19 cellular contexts compared by ENCODE assay signal in genomic region chr2:227180770-227181169, GRCh38. TPM values are rescaled to one million over a fixed set of nuclear protein-coding genes. Genes with fewer than 3 reads are reported as not detected.
A peak's percentile ranks its signal among the peaks of the same experiment; 100 is the strongest.
DNase-seq lines count a peak whose midpoint lies in the region; ATAC-seq and TF ChIP-seq lines count a peak whose summit lies in the region.
"Had no signal": no experiment of that assay in that cellular context is flagged by ENCODE, and none has a peak within 500 bp of the region (broad histone marks: within the 10 kb centered on the region; RNA-seq: fewer than 3 reads in every experiment).

No MANE protein-coding gene starts in this region.

- no peaks in the 10 kb centered on the region for H3K9me2 ChIP-seq in GM23248 (ENCODE audit: insufficient read depth)

- H3K4me1 ChIP-seq in GM23248 (ENCODE audit: insufficient read depth) (no peaks in the 10 kb centered on the region), adrenal gland (replicated peaks in 1 of 2) (peaks cover 6 to 26% of the 10 kb centered on the region in 2 donors), osteoblast (ENCODE audit: insufficient read depth, low read length) (peaks cover 3% of the 10 kb centered on the region), testis (peaks cover 8% of the 10 kb centered on the region), mesenchymal stem cell (ENCODE audit: control insufficient read depth, insufficient read depth, low read depth, low read length) (peaks cover 2% of the 10 kb centered on the region)
- H3K4me1 ChIP-seq: BE2C, SJCRH30 had no signal

- no peak overlapping the region for H3K14ac ChIP-seq in mesenchymal stem cell (ENCODE audit: low read length in 2 of 2)

- TF ChIP-seq POLR2A in adrenal gland (IDR thresholded peaks at IDR 0.05) (no peak), testis (IDR thresholded peaks at IDR 0.05) (no peak)

- H3K9ac ChIP-seq in GM23248 (no peak overlapping the region), mesenchymal stem cell (ENCODE audit: low read length) (no peak overlapping the region)

- no peak overlapping the region for H3K23ac ChIP-seq in mesenchymal stem cell (ENCODE audit: low read length in 2 of 2)

- no peaks in the 10 kb centered on the region for H3K9me3 ChIP-seq in GM23248 (ENCODE audit: low read depth)
- no peaks in the 10 kb centered on the region for H3K9me3 ChIP-seq in adrenal gland (replicated peaks in 1 of 3)
- H3K9me3 ChIP-seq in osteoblast (ENCODE audit: low read depth, low read length): no peaks in the 10 kb centered on the region
- H3K9me3 ChIP-seq in testis: no peaks in the 10 kb centered on the region
- H3K9me3 ChIP-seq in mesenchymal stem cell (ENCODE audit: control insufficient read depth, low read length): no peaks in the 10 kb centered on the region
- H3K9me3 ChIP-seq: BE2C, SJCRH30 had no signal

- no peaks in the 10 kb centered on the region for H3K36me3 ChIP-seq in GM23248 (ENCODE audit: low read depth)
- no peaks in the 10 kb centered on the region for H3K36me3 ChIP-seq in adrenal gland (replicated peaks in 1 of 2)
- H3K36me3 ChIP-seq in osteoblast (ENCODE audit: insufficient read depth, low read length): no peaks in the 10 kb centered on the region
- H3K36me3 ChIP-seq in testis (ENCODE audit: low read depth, missing control alignments): no peaks in the 10 kb centered on the region
- H3K36me3 ChIP-seq in mesenchymal stem cell (ENCODE audit: control insufficient read depth in 1 of 2, insufficient read depth in 2 of 2, low read depth in 1 of 2, low read length in 2 of 2): no peaks in the 10 kb centered on the region
- H3K36me3 ChIP-seq: BE2C, SJCRH30 had no signal

- H2AK5ac ChIP-seq in mesenchymal stem cell (ENCODE audit: low read length, severe bottlenecking): no peak overlapping the region

- H3K79me2 ChIP-seq in GM23248 (ENCODE audit: insufficient read depth) (no peaks in the 10 kb centered on the region), osteoblast (ENCODE audit: insufficient read depth, low read length) (no peaks in the 10 kb centered on the region)

- H3K4ac ChIP-seq in mesenchymal stem cell (ENCODE audit: low read depth in 1 of 2, low read length in 2 of 2): no peak overlapping the region

- H2BK5ac ChIP-seq in mesenchymal stem cell (ENCODE audit: low read depth, low read length, poor library complexity, severe bottlenecking): no peak overlapping the region

- no peaks in the 10 kb centered on the region for H3K9me3 Mint-ChIP-seq in activated naive CD4-positive, alpha-beta T cell treated with anti-CD3 and anti-CD28 coated beads, Interleukin-2, amount 10 ng/mL, durations not matched to agents 7 days and 5 days
- H3K9me3 Mint-ChIP-seq: CD4-positive, alpha-beta T cell had no signal

- H3K18ac ChIP-seq in mesenchymal stem cell (ENCODE audit: low read depth in 1 of 2, low read length in 2 of 2): no peak overlapping the region

- H2BK15ac ChIP-seq in mesenchymal stem cell (ENCODE audit: low read depth, poor library complexity, severe bottlenecking): no peak overlapping the region

- TF ChIP-seq CTCF in adrenal gland (IDR thresholded peaks at IDR 0.05): no peak
- TF ChIP-seq CTCF in osteoblast (IDR thresholded peaks at IDR 0.05; ENCODE audit: extremely low read depth, low read depth, low read length): no peak
- no peak for TF ChIP-seq CTCF in testis (IDR thresholded peaks at IDR 0.05)

- in situ Hi-C loops in GM23248 (cut with MboI): no loop called here

- H3K27ac Mint-ChIP-seq in activated naive CD4-positive, alpha-beta T cell treated with anti-CD3 and anti-CD28 coated beads, Interleukin-2, amount 10 ng/mL, durations not matched to agents 7 days and 5 days: no peak overlapping the region
- H3K27ac Mint-ChIP-seq: CD4-positive, alpha-beta T cell had no signal

- no peaks in the 10 kb centered on the region for H4K20me1 ChIP-seq in GM23248 (ENCODE audit: insufficient read depth)
- H4K20me1 ChIP-seq in osteoblast (ENCODE audit: insufficient read depth, low read length): no peaks in the 10 kb centered on the region

- H3K27me3 ChIP-seq in GM23248 (replicated peaks; ENCODE audit: insufficient read depth): no peaks in the 10 kb centered on the region
- H3K27me3 ChIP-seq in adrenal gland: no peaks in the 10 kb centered on the region
- H3K27me3 ChIP-seq in osteoblast (ENCODE audit: insufficient read depth, low read length): no peaks in the 10 kb centered on the region
- no peaks in the 10 kb centered on the region for H3K27me3 ChIP-seq in testis
- H3K27me3 ChIP-seq in mesenchymal stem cell (ENCODE audit: control insufficient read depth in 1 of 2, insufficient read depth in 1 of 2, low read length in 2 of 2): no peaks in the 10 kb centered on the region
- H3K27me3 ChIP-seq: BE2C, SJCRH30 had no signal

- H2AFZ ChIP-seq in GM23248: peak overlapping the region; percentile 41; the same call in 1 of the 2 replicates
- peak overlapping the region; percentile 71 for H2AFZ ChIP-seq in osteoblast (ENCODE audit: low read length)
- H2AFZ ChIP-seq in mesenchymal stem cell (ENCODE audit: low read depth, low read length): no peak overlapping the region
- H2AFZ ChIP-seq: PC-9 had no signal

- H3K4me3 ChIP-seq in GM23248 (no peak overlapping the region), adrenal gland (peak overlapping the region in 1 of 4 donors; percentile 16), osteoblast (ENCODE audit: insufficient read depth, low read length) (no peak overlapping the region), testis (no peak overlapping the region), mesenchymal stem cell (ENCODE audit: insufficient read depth in 1 of 2, low read depth in 1 of 2, low read length in 2 of 2) (no peak overlapping the region)
- H3K4me3 ChIP-seq: PC-9, SJCRH30 had no signal

- H3K4me2 ChIP-seq in GM23248 (ENCODE audit: unreplicated experiment) (no peak overlapping the region), osteoblast (ENCODE audit: insufficient read depth, low read length) (peak overlapping the region; percentile 31), mesenchymal stem cell (ENCODE audit: low read length, poor library complexity, severe bottlenecking) (no peak overlapping the region)
- H3K4me2 ChIP-seq: PC-9 had no signal

- no peaks in the 10 kb centered on the region for H3K36me3 Mint-ChIP-seq in activated naive CD4-positive, alpha-beta T cell treated with anti-CD3 and anti-CD28 coated beads, Interleukin-2, amount 10 ng/mL, durations not matched to agents 7 days and 5 days

- H4K8ac ChIP-seq in mesenchymal stem cell (ENCODE audit: low read length): no peak overlapping the region

- CTCF ChIA-PET in activated naive CD4-positive, alpha-beta T cell treated with anti-CD3 and anti-CD28 coated beads, Interleukin-2, amount 10 ng/mL, durations not matched to agents 7 days and 5 days (lab: Charles Lee): no interaction called here

- H3F3A ChIP-seq in GM23248 (ENCODE audit: insufficient read depth): no peaks in the 10 kb centered on the region

- 54% methylated on average over 3 of the region's 3 CpGs for WGBS in GM23248 (ENCODE audit: low coverage in 1 of 2, low lambda C conversion rate in 2 of 2, missing lambda C conversion rate in 2 of 2), 2 experiments
- WGBS in adrenal gland, 4 donors: 24 to 37% (median 35%) methylated on average over 3 of the region's 3 CpGs
- 30 to 50% methylated on average over 3 of the region's 3 CpGs for WGBS in testis, 2 donors
- 90% methylated on average over 1 of the region's 3 CpGs for WGBS in mesenchymal stem cell

- DNase-seq in GM23248 (no peak), adrenal gland (no peak), osteoblast (ENCODE audit: insufficient read length, low spot score, missing footprints) (no peak), testis (no peak), mesenchymal stem cell (no peak)
- no peak for DNase-seq in activated naive CD4-positive, alpha-beta T cell treated with anti-CD3 and anti-CD28 coated beads, Interleukin-2, amount 10 ng/mL, durations not matched to agents 7 days and 5 days
- DNase-seq: BE2C; CD4-positive, alpha-beta T cell; DMS53; HCEC 1CT; KBM-7; MV-4-11; NCI-H1436; NCI-H2029; NCI-H2171; NCI-H774; PC-9; SJCRH30 had no signal

- H3K4me3 Mint-ChIP-seq in activated naive CD4-positive, alpha-beta T cell treated with anti-CD3 and anti-CD28 coated beads, Interleukin-2, amount 10 ng/mL, durations not matched to agents 7 days and 5 days: no peak overlapping the region
- H3K4me3 Mint-ChIP-seq: CD4-positive, alpha-beta T cell had no signal

- no peak for ATAC-seq in GM18520 (IDR thresholded peaks at IDR 0.05; ENCODE audit: unreplicated experiment)

- no peak overlapping the region for H4K91ac ChIP-seq in mesenchymal stem cell (ENCODE audit: low read length)

- H3K27ac ChIP-seq in GM23248 (no peak overlapping the region), adrenal gland (peak overlapping the region; percentile 65 to 89 (median 80)), osteoblast (ENCODE audit: low read depth, low read length) (no peak overlapping the region), testis (peak overlapping the region; percentile 36 to 79), mesenchymal stem cell (ENCODE audit: low read length, poor library complexity, severe bottlenecking) (no peak overlapping the region)
- H3K27ac ChIP-seq: PC-9, SJCRH30 had no signal

- H3K4me1 Mint-ChIP-seq in activated naive CD4-positive, alpha-beta T cell treated with anti-CD3 and anti-CD28 coated beads, Interleukin-2, amount 10 ng/mL, durations not matched to agents 7 days and 5 days: no peaks in the 10 kb centered on the region

- no peaks in the 10 kb centered on the region for H3K79me1 ChIP-seq in mesenchymal stem cell (replicated peaks; ENCODE audit: low read length, poor library complexity, severe bottlenecking)

- intact Hi-C loops in adrenal gland (cut with DNase I): no loop called here
- intact Hi-C loops in testis (cut with DNase I; ENCODE audit: low total_unique reads): no loop called here

- no peak overlapping the region for H2BK120ac ChIP-seq in mesenchymal stem cell (ENCODE audit: low read depth, low read length)

- peaks cover 13% of the 10 kb centered on the region for H3K27me3 Mint-ChIP-seq in activated naive CD4-positive, alpha-beta T cell treated with anti-CD3 and anti-CD28 coated beads, Interleukin-2, amount 10 ng/mL, durations not matched to agents 7 days and 5 days

- H2BK12ac ChIP-seq in mesenchymal stem cell (ENCODE audit: low read length in 2 of 2): no peak overlapping the region

RNA-seq across cellular contexts. Expression of gene COL4A3, which starts 16.3 kb away (rescaled TPM):
- 0.11 TPM in 1 of 2 replicates, not detected in the other for total RNA-seq in GM23248 (2014; rRNA removed; shearing (Covaris generic))
- polyA plus RNA-seq in GM23248 (2016; fragmentation: Nextera tagmentation; extraction: Ambion mirVana) (0.18 and 0.70 TPM in 2 replicates), adrenal gland (10 to 100 TPM in 2 of 3 donors, 1 to 10 TPM in 1; 4.3 to 53.6 (median 35.1) TPM), testis (ENCODE audit: insufficient read depth, low read depth, low replicate concordance) (3.7 TPM)
- total RNA-seq in adrenal gland (10 to 100 TPM in 7 of 8 donors, 1 to 10 TPM in 1; 6.0 to 51.0 (median 19.6) TPM), osteoblast (not detected in 2 replicates), testis (10 to 100 TPM in 1 of 2 donors, 1 to 10 TPM in 1; 9.0 to 11.0 TPM)
- polyA plus RNA-seq in mesenchymal stem cell (2013, experiment 1 of 2): not detected
- not detected for polyA plus RNA-seq in mesenchymal stem cell (2013, experiment 2 of 2)
- total RNA-seq: CD4-positive, alpha-beta T cell had no signal

RNA-seq across cellular contexts. Expression of gene COL4A4, which starts 16.8 kb away (rescaled TPM):
- total RNA-seq in GM23248 (2014; rRNA removed; shearing (Covaris generic)): 0.76 and 1.0 TPM in 2 replicates
- 0.36 and 0.66 TPM in 2 replicates for polyA plus RNA-seq in GM23248 (2016; fragmentation: Nextera tagmentation; extraction: Ambion mirVana)
- total RNA-seq in adrenal gland: 10 to 100 TPM; 10.5 to 41.6 (median 26.0) TPM
- polyA plus RNA-seq in adrenal gland: 10 to 100 TPM in 1 of 3 donors, 1 to 10 TPM in 2; 4.3 to 12.3 (median 7.4) TPM
- under 0.01 and 0.36 TPM in 2 replicates for total RNA-seq in osteoblast
- 1 to 10 TPM; 3.0 to 4.1 TPM for total RNA-seq in testis
- polyA plus RNA-seq in testis (ENCODE audit: insufficient read depth, low read depth, low replicate concordance): 3.4 TPM
- 0.04 TPM for polyA plus RNA-seq in mesenchymal stem cell (2013, experiment 1 of 2)
- 0.05 TPM for polyA plus RNA-seq in mesenchymal stem cell (2013, experiment 2 of 2)
- total RNA-seq: CD4-positive, alpha-beta T cell; SJCRH30 had no signal

Comparison
In these comparisons a context has a peak if more than half of its experiments do, and no peak if none do; other contexts are left out.
1. H3K27ac ChIP-seq: peak in adrenal gland (5 of 5) and testis (2 of 2); none in GM23248 (single experiment), osteoblast (single experiment) and mesenchymal stem cell (single experiment).